1 cellular context compared by ENCODE assay signal in the genomic region with DNA sequence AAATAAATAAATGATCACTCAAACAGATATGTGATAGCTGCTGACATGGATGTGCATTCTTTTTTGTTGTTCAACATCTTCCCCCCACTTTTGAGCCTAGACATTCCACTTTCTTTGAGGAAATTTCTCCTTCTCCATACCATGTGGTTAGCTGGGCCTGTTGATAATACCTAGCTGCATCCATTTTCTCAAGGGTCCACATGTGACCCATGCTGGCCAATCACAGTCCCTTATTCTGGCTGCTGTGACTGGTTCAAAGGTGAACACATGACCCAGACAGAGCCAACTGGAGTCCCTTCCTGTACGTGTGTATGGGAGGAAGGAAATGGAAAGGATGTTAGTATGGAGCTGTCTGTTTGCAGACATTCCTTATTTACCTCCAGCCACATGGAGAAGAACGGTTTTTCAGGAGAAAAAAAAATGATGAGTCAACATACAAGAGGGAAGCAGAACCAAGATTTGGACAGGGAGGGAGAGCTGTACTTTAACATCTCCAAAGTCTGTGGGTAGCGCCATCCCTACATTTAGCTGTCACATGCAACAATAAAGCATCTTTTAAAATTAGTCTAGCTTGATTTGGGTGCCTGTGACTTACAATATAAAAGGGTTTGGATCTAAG.
TF ChIP-seq lines count a peak whose summit lies in the region.

No MANE protein-coding gene starts in this region.

TF ChIP-seq in HepG2, 621 proteins besides CTCF, POLR2A, EP300 and RAD21 (continued from another document):
- no peak for TF ChIP-seq ZNF354B (CRISPR knock-in tag; IDR thresholded peaks at IDR 0.05)
- no peak for TF ChIP-seq SMARCC2 (IDR thresholded peaks at IDR 0.05)
- TF ChIP-seq ZSCAN21 (CRISPR knock-in tag; IDR thresholded peaks at IDR 0.05; ENCODE audit: borderline replicate concordance): no peak
- TF ChIP-seq REL (CRISPR knock-in tag; conservative IDR thresholded peaks at IDR 0.05): no peak
